10 cellular contexts compared by ENCODE assay signal in the genomic region with DNA sequence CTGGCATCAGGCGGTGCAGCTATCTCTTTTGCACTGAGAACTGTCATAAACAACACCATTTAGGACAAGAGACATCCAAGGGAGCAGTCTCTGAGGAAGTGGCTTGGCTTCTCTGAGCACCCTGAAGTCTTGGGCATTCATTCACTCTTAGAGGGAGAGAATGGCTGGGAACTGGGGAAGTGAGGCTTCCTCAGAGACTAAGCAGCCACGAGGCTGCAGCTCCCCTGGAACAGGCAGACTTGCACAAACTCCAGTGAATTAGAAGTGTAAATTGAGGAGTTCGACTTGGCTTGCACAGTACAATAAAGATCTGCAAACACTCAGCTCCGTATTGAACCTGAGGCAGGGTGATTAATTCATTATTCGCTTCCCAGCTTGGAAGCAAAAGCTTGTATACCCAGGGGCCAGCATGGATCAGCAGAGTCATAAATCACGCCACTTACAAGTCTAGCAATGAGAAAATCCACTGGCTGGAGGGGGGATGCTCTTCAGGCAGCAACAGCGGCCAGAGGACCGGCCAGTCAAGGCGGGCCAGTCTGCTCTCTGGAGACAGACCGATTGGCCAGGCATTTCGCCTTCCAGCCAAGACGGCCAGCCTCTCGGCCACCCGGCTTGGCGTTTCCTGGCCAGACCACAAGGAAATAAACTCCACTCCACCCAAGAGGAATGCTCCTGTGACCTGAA.
DNase-seq lines count a peak whose midpoint lies in the region; ATAC-seq and TF ChIP-seq lines count a peak whose summit lies in the region.
"Had no signal": no experiment of that assay in that cellular context is flagged by ENCODE, and none has a peak within 500 bp of the region (broad histone marks: within the 10 kb centered on the region; RNA-seq: fewer than 3 reads in every experiment).

No MANE protein-coding gene starts in this region.

- H3K4me3 ChIP-seq in esophagus muscularis mucosa (peak overlapping the region in 3 of 4 donors; percentile 5 to 16 (median 12)), upper lobe of right lung (no peak overlapping the region)

- no peak overlapping the region for H4K8ac ChIP-seq in H9 (replicated peaks; ENCODE audit: insufficient read length, low read depth, low read length)

- H3K4me1 ChIP-seq in esophagus muscularis mucosa = peaks cover 14 to 29% (median 20%) of the 10 kb centered on the region in 4 donors
- H3K4me1 ChIP-seq in upper lobe of right lung = peaks cover 11% of the 10 kb centered on the region
- H3K4me1 ChIP-seq in H9 (ENCODE audit: insufficient read depth, low read length) = no peaks in the 10 kb centered on the region

- no peak overlapping the region for H3K4me3 Mint-ChIP-seq in H9
- no peak overlapping the region for H3K4me3 Mint-ChIP-seq in activated T-helper 2 cell treated with anti-CD3 and anti-CD28 coated beads, Interferon-gamma antibody, Interleukin-2, Interleukin-4, amounts not matched to agents 10 μg/mL and 5 μg/mL and 100 μg/mL, durations not matched to agents 14 hours and 24 hours and 36 hours (ENCODE audit: low read depth)
- H3K4me3 Mint-ChIP-seq: activated naive CD4-positive, alpha-beta T cell treated with anti-CD3 and anti-CD28 coated beads, Interleukin-2, amount 10 ng/mL, durations not matched to agents 7 days and 5 days had no signal

- no peak overlapping the region for H3K9ac ChIP-seq in H9 (ENCODE audit: extremely low read depth, insufficient read length, low read length)

- no peak overlapping the region for H3K4me2 ChIP-seq in H9 (ENCODE audit: insufficient read depth, insufficient read length, low read length)

- no peaks in the 10 kb centered on the region for H3K9me3 Mint-ChIP-seq in H9
- H3K9me3 Mint-ChIP-seq in activated T-helper 2 cell treated with anti-CD3 and anti-CD28 coated beads, Interferon-gamma antibody, Interleukin-2, Interleukin-4, amounts not matched to agents 10 μg/mL and 5 μg/mL and 100 μg/mL, durations not matched to agents 14 hours and 24 hours and 36 hours = no peaks in the 10 kb centered on the region
- H3K9me3 Mint-ChIP-seq: activated naive CD4-positive, alpha-beta T cell treated with anti-CD3 and anti-CD28 coated beads, Interleukin-2, amount 10 ng/mL, durations not matched to agents 7 days and 5 days had no signal

- H3K23ac ChIP-seq in H9 (ENCODE audit: insufficient read length, low read depth, low read length) = no peak overlapping the region

- no peaks in the 10 kb centered on the region for H3K9me3 ChIP-seq in esophagus muscularis mucosa
- no peaks in the 10 kb centered on the region for H3K9me3 ChIP-seq in upper lobe of right lung
- H3K9me3 ChIP-seq in H9 (ENCODE audit: control insufficient read depth, low read depth, low read length) = no peaks in the 10 kb centered on the region

- intact Hi-C loops in esophagus muscularis mucosa (cut with DNase I) (no loop called here), upper lobe of right lung (cut with DNase I) (no loop called here)
- intact Hi-C loops in activated T-helper 2 cell treated with anti-CD3 and anti-CD28 coated beads, Interferon-gamma antibody, Interleukin-2, Interleukin-4, amounts not matched to agents 10 μg/mL and 5 μg/mL and 100 μg/mL, durations not matched to agents 14 hours and 24 hours and 36 hours (cut with micrococcal nuclease) = no loop called here

- H3T11ph ChIP-seq in H9 (ENCODE audit: low read length) = no peak overlapping the region

- no peak overlapping the region for H4K5ac ChIP-seq in H9 (ENCODE audit: insufficient read length, low read depth, low read length)

- no peak overlapping the region for H2AK5ac ChIP-seq in H9 (ENCODE audit: insufficient read length, low read length)

- H3K4me1 Mint-ChIP-seq in H9 = no peaks in the 10 kb centered on the region
- H3K4me1 Mint-ChIP-seq in activated T-helper 2 cell treated with anti-CD3 and anti-CD28 coated beads, Interferon-gamma antibody, Interleukin-2, Interleukin-4, amounts not matched to agents 10 μg/mL and 5 μg/mL and 100 μg/mL, durations not matched to agents 14 hours and 24 hours and 36 hours (ENCODE audit: low read depth) = no peaks in the 10 kb centered on the region
- H3K4me1 Mint-ChIP-seq: activated naive CD4-positive, alpha-beta T cell treated with anti-CD3 and anti-CD28 coated beads, Interleukin-2, amount 10 ng/mL, durations not matched to agents 7 days and 5 days had no signal

- H3K56ac ChIP-seq in H9 (ENCODE audit: insufficient read length, low read depth, low read length) = no peak overlapping the region

- H3K79me1 ChIP-seq in H9 (ENCODE audit: insufficient read depth, low read depth, low read length, poor library complexity, severe bottlenecking) = no peaks in the 10 kb centered on the region

- H3K36me3 Mint-ChIP-seq in H9 (ENCODE audit: insufficient read depth in 1 of 3, low read depth in 3 of 3) = no peaks in the 10 kb centered on the region
- H3K36me3 Mint-ChIP-seq in activated T-helper 2 cell treated with anti-CD3 and anti-CD28 coated beads, Interferon-gamma antibody, Interleukin-2, Interleukin-4, amounts not matched to agents 10 μg/mL and 5 μg/mL and 100 μg/mL, durations not matched to agents 14 hours and 24 hours and 36 hours (ENCODE audit: low read depth) = no peaks in the 10 kb centered on the region
- H3K36me3 Mint-ChIP-seq: activated naive CD4-positive, alpha-beta T cell treated with anti-CD3 and anti-CD28 coated beads, Interleukin-2, amount 10 ng/mL, durations not matched to agents 7 days and 5 days had no signal

- peak overlapping the region in 2 of 4 donors; percentile 41 to 63 for H3K27ac ChIP-seq in esophagus muscularis mucosa (replicated peaks in 1 of 4)
- no peak overlapping the region for H3K27ac ChIP-seq in upper lobe of right lung
- H3K27ac ChIP-seq in H9 (ENCODE audit: insufficient read length, low read depth, low read length) = no peak overlapping the region
- H3K27ac ChIP-seq: 22Rv1 had no signal

- no peak overlapping the region for H2AFZ ChIP-seq in H9 (ENCODE audit: low read length)

- no peaks in the 10 kb centered on the region for H3K79me2 ChIP-seq in H9 (ENCODE audit: insufficient read depth, low read length)

- peak; percentile 55 for DNase-seq in NCI-H82 (lab: John Stamatoyannopoulos, UW)
- no peak for DNase-seq in NCI-H82 treated with DMSO at 0.1 percent for 48 hours (lab: John Stamatoyannopoulos, UW; ENCODE audit: unreplicated experiment)
- no peak for DNase-seq in esophagus muscularis mucosa (ENCODE audit: extremely low spot score)
- DNase-seq in myocyte (ENCODE audit: low read depth) = peak; percentile 51
- no peak for DNase-seq in upper lobe of right lung
- no peak for DNase-seq in effector CD4-positive, alpha-beta T cell
- no peak for DNase-seq in H9
- no peak for DNase-seq in activated T-helper 2 cell treated with anti-CD3 and anti-CD28 coated beads, Interferon-gamma antibody, Interleukin-2, Interleukin-4, amounts not matched to agents 10 μg/mL and 5 μg/mL and 100 μg/mL, durations not matched to agents 14 hours and 24 hours and 36 hours (ENCODE audit: low spot score)
- DNase-seq: activated naive CD4-positive, alpha-beta T cell treated with anti-CD3 and anti-CD28 coated beads, Interleukin-2, amount 10 ng/mL, durations not matched to agents 7 days and 5 days had no signal

- H2BK5ac ChIP-seq in H9 (ENCODE audit: insufficient read length, low read length) = no peak overlapping the region

- peak; percentile 82 for ATAC-seq in upper lobe of right lung

- no peak for TF ChIP-seq POLR2A in esophagus muscularis mucosa (IDR thresholded peaks at IDR 0.05; ENCODE audit: low read depth)

- H3K4ac ChIP-seq in H9 (ENCODE audit: low read depth, low read length) = no peak overlapping the region

- TF ChIP-seq CTCF in esophagus muscularis mucosa (IDR thresholded peaks at IDR 0.05) = no peak
- TF ChIP-seq CTCF in upper lobe of right lung (IDR thresholded peaks at IDR 0.05) = no peak
- TF ChIP-seq CTCF in H9 (conservative IDR thresholded peaks at IDR 0.05) = no peak

- no peak overlapping the region for H2BK12ac ChIP-seq in H9 (ENCODE audit: insufficient read length, low read depth, low read length)

- no peak overlapping the region for H2BK120ac ChIP-seq in H9 (ENCODE audit: low read depth, low read length, poor library complexity, severe bottlenecking)

- no peaks in the 10 kb centered on the region for H4K20me1 ChIP-seq in H9 (ENCODE audit: control insufficient read depth, insufficient read depth, insufficient read length)

- H3K14ac ChIP-seq in H9 (ENCODE audit: insufficient read depth, low read length) = no peak overlapping the region

- no peak overlapping the region for H4K91ac ChIP-seq in H9 (ENCODE audit: insufficient read length, low read depth, low read length)

- 17% methylated on average over 6 of the region's 15 CpGs for WGBS in esophagus muscularis mucosa
- WGBS in H9 (ENCODE audit: extremely low coverage, insufficient read length, low lambda C conversion rate) = no CpG with 5 or more reads among the region's 15 CpGs

- peaks cover 9% of the 10 kb centered on the region for H3K27me3 Mint-ChIP-seq in H9 (ENCODE audit: low read depth)
- peaks cover 32% of the 10 kb centered on the region for H3K27me3 Mint-ChIP-seq in activated T-helper 2 cell treated with anti-CD3 and anti-CD28 coated beads, Interferon-gamma antibody, Interleukin-2, Interleukin-4, amounts not matched to agents 10 μg/mL and 5 μg/mL and 100 μg/mL, durations not matched to agents 14 hours and 24 hours and 36 hours (ENCODE audit: low read depth)

- H2BK20ac ChIP-seq in H9 (ENCODE audit: low read depth, low read length, poor library complexity, severe bottlenecking) = no peak overlapping the region

- H3K36me3 ChIP-seq in esophagus muscularis mucosa (no peaks in the 10 kb centered on the region), upper lobe of right lung (no peaks in the 10 kb centered on the region)

- H3K18ac ChIP-seq in H9 (ENCODE audit: insufficient read length, low read depth, low read length) = no peak overlapping the region

- H3K27ac Mint-ChIP-seq in H9 = no peak overlapping the region
- no peak overlapping the region for H3K27ac Mint-ChIP-seq in activated T-helper 2 cell treated with anti-CD3 and anti-CD28 coated beads, Interferon-gamma antibody, Interleukin-2, Interleukin-4, amounts not matched to agents 10 μg/mL and 5 μg/mL and 100 μg/mL, durations not matched to agents 14 hours and 24 hours and 36 hours
- H3K27ac Mint-ChIP-seq: activated naive CD4-positive, alpha-beta T cell treated with anti-CD3 and anti-CD28 coated beads, Interleukin-2, amount 10 ng/mL, durations not matched to agents 7 days and 5 days had no signal

- H2BK15ac ChIP-seq in H9 (ENCODE audit: low read depth, low read length) = no peak overlapping the region

- no peak for TF ChIP-seq EP300 in esophagus muscularis mucosa (IDR thresholded peaks at IDR 0.05)

- H3K23me2 ChIP-seq in H9 (ENCODE audit: insufficient read length, low read depth, low read length, poor library complexity, severe bottlenecking) = no peaks in the 10 kb centered on the region

- H3K27me3 ChIP-seq in esophagus muscularis mucosa (no peaks in the 10 kb centered on the region), upper lobe of right lung (no peaks in the 10 kb centered on the region), H9 (ENCODE audit: insufficient read depth, low read length) (peaks cover 2% of the 10 kb centered on the region; the same call in 1 of the 2 replicates)

Comparison
In these comparisons a context has a peak if more than half of its experiments do, and no peak if none do; other contexts are left out.
1. DNase-seq: peak in NCI-H82 (single experiment) and myocyte (single experiment); none in NCI-H82 treated with DMSO at 0.1 percent for 48 hours (single experiment), esophagus muscularis mucosa (single experiment), upper lobe of right lung (single experiment), effector CD4-positive, alpha-beta T cell (single experiment), H9 (single experiment) and activated T-helper 2 cell treated with anti-CD3 and anti-CD28 coated beads, Interferon-gamma antibody, Interleukin-2, Interleukin-4, amounts not matched to agents 10 μg/mL and 5 μg/mL and 100 μg/mL, durations not matched to agents 14 hours and 24 hours and 36 hours (single experiment).